In genomic region chr1:174936328-174936727, GRCh38 we compare ENCODE assay signal across 6 cellular contexts.
DNase-seq lines count a peak whose midpoint lies in the region; ATAC-seq, FAIRE-seq and TF ChIP-seq lines count a peak whose summit lies in the region.
"Not testable (repeated sequence)": the region's sequence is repeated elsewhere in the genome, so short reads cannot be mapped to it uniquely, and the experiment has no call there.

No MANE protein-coding gene starts in this region.

- H3K9me2 ChIP-seq in GM23338 (ENCODE audit: insufficient read depth); Karpas-422 (replicated peaks; ENCODE audit: insufficient read depth, low read length): not testable (repeated sequence)

- BruUV-seq in K562 (replicated peaks; lab: Mats Ljungman, UMichigan); HepG2 (replicated peaks; lab: Mats Ljungman, UMichigan): not testable (repeated sequence)

- in situ Hi-C loops in K562 (cut with MboI); HepG2 (cut with HindIII; ENCODE audit: extremely low pct_ligation_motif_present, low pct_unique_long_range_greater_than_20kb): not testable (repeated sequence)

- H3K4me3 Mint-ChIP-seq in GM23338, WTC11: not testable (repeated sequence)

- not testable (repeated sequence) for H3K9ac ChIP-seq in Karpas-422 (ENCODE audit: low read length); K562 (ENCODE audit: insufficient read depth in 1 of 2, low read depth in 2 of 2, low read length in 2 of 2); HepG2 (ENCODE audit: insufficient read depth, low read depth, low read length)

- H3K9me1 ChIP-seq in K562 (ENCODE audit: control insufficient read depth, insufficient read depth, low read length), result not testable (repeated sequence)

- H4K20me1 ChIP-seq in GM23338 (replicated peaks; ENCODE audit: insufficient read depth), result peaks cover 57% of the 10 kb centered on the region
- H4K20me1 ChIP-seq in Karpas-422 (ENCODE audit: insufficient read depth, low read depth, low read length); K562 (replicated peaks; ENCODE audit: control insufficient read depth, insufficient read depth, low read length); HepG2 (ENCODE audit: insufficient read depth, low read length): not testable (repeated sequence)

- not testable (repeated sequence) for H3K9me3 Mint-ChIP-seq in GM23338, WTC11

- H2AFZ ChIP-seq in GM23338; Karpas-422 (ENCODE audit: low read length); K562 (ENCODE audit: low read depth, low read length); HepG2 (ENCODE audit: low read length): not testable (repeated sequence)

- H3K36me3 Mint-ChIP-seq in GM23338 (ENCODE audit: low read depth), result peaks cover 16% of the 10 kb centered on the region; the same call in 2 of the 3 replicates
- H3K36me3 Mint-ChIP-seq in WTC11, result not testable (repeated sequence)

- not testable (repeated sequence) for TF ChIP-seq RAD21 in K562 (CRISPR knock-in tag; conservative IDR thresholded peaks at IDR 0.05 in 1 of 2, IDR thresholded peaks at IDR 0.05 in 1 of 2); HepG2 (CRISPR knock-in tag; IDR thresholded peaks at IDR 0.05)

- peaks cover 32% of the 10 kb centered on the region for H3K4me1 Mint-ChIP-seq in GM23338
- peaks cover 37% of the 10 kb centered on the region for H3K4me1 Mint-ChIP-seq in WTC11

- not testable (repeated sequence) for ATAC-seq in GM23338, WTC11, K562, HepG2

- TF ChIP-seq POLR2A in K562 (conservative IDR thresholded peaks at IDR 0.05); HepG2 (IDR thresholded peaks at IDR 0.05; ENCODE audit: insufficient read depth in 1 of 2, low read depth in 2 of 2, low read length in 2 of 2): not testable (repeated sequence)

- not testable (repeated sequence) for TF ChIP-seq CTCF in GM23338 (conservative IDR thresholded peaks at IDR 0.05; ENCODE audit: low read depth in 2 of 2); HEK293 (tag by site-specific recombination; IDR thresholded peaks at IDR 0.05); WTC11 (IDR thresholded peaks at IDR 0.05); K562 (IDR thresholded peaks at IDR 0.05 in 2 of 3, conservative IDR thresholded peaks at IDR 0.05 in 1 of 3; ENCODE audit: insufficient read depth in 2 of 3, low read depth in 1 of 3, low read length in 3 of 3); HepG2 (CRISPR knock-in tag; IDR thresholded peaks at IDR 0.05)

- not testable (repeated sequence) for H3K27ac Mint-ChIP-seq in GM23338, WTC11

- not testable (repeated sequence) for H3K4me3 ChIP-seq in GM23338; HEK293 (ENCODE audit: low read depth, low read length); Karpas-422 (ENCODE audit: low read length); K562; HepG2 (replicated peaks in 1 of 3; ENCODE audit: insufficient read depth in 1 of 3, low read depth in 2 of 3, low read length in 3 of 3)

- FAIRE-seq in K562 (lab: Jason Lieb, UNC); HepG2 (lab: Jason Lieb, UNC): not testable (repeated sequence)

- not testable (repeated sequence) for H3K27me3 ChIP-seq in GM23338 (ENCODE audit: insufficient read depth); Karpas-422 (ENCODE audit: low read length); K562 (ENCODE audit: control insufficient read depth in 2 of 2, insufficient read depth in 2 of 2, low read length in 2 of 2); HepG2 (ENCODE audit: control insufficient read depth in 1 of 2, insufficient read depth in 2 of 2, low read length in 2 of 2)

- not testable (repeated sequence) for DNase-seq in GM23338 (ENCODE audit: low spot score); WTC11 (ENCODE audit: low spot score); K562 (ENCODE audit: extremely low read depth in 1 of 4, low spot score in 3 of 4); HepG2 (ENCODE audit: low spot score)
- DNase-seq in Karpas-422, result peak; percentile 7

- WGBS in K562 (ENCODE audit: insufficient coverage, low coverage, missing lambda C conversion rate), result 100% methylated on average over 1 of the region's 1 CpG
- 83% methylated on average over 1 of the region's 1 CpG for WGBS in HepG2 (ENCODE audit: low lambda C conversion rate)

- CTCF ChIA-PET in HEK293 (lab: Yijun Ruan, JAX) (interaction anchor here (0.6 kb wide), 2 partner anchors 27 to 121 kb away, joined by 3 to 6 read pairs; no protein-coding TSS in a partner anchor), WTC11 (lab: Charles Lee) (interaction anchor here (1.5 kb wide), 1 partner anchor 53 kb away, joined by 4 read pairs; no protein-coding TSS in a partner anchor)
- CTCF ChIA-PET in K562 (lab: Yijun Ruan, JAX; ENCODE audit: low intra/inter-chr PET ratio); HepG2 (lab: Yijun Ruan, JAX; ENCODE audit: low intra/inter-chr PET ratio, low total read pairs): not testable (repeated sequence)

- not testable (repeated sequence) for H3F3A ChIP-seq in GM23338 (replicated peaks; ENCODE audit: low read depth)

- peaks cover 97% of the 10 kb centered on the region for H3K79me2 ChIP-seq in GM23338 (replicated peaks; ENCODE audit: insufficient read depth)
- H3K79me2 ChIP-seq in Karpas-422 (ENCODE audit: low read length); K562 (ENCODE audit: control insufficient read depth, insufficient read depth, low read length); HepG2 (ENCODE audit: insufficient read depth, low read length): not testable (repeated sequence)

- H3K4me1 ChIP-seq in GM23338 (ENCODE audit: insufficient read depth) (peaks cover 32% of the 10 kb centered on the region), HepG2 (ENCODE audit: insufficient read depth, low read length) (peaks cover 10% of the 10 kb centered on the region)
- H3K4me1 ChIP-seq in HEK293 (ENCODE audit: control insufficient read depth, insufficient read depth, low read length); Karpas-422 (ENCODE audit: low read length); K562 (replicated peaks in 1 of 2; ENCODE audit: control insufficient read depth in 2 of 2, insufficient read depth in 2 of 2, low read length in 2 of 2): not testable (repeated sequence)

- not testable (repeated sequence) for H3K36me3 ChIP-seq in GM23338 (ENCODE audit: insufficient read depth); HEK293 (ENCODE audit: control insufficient read depth in 2 of 2, insufficient read depth in 1 of 2, low read length in 2 of 2); Karpas-422 (ENCODE audit: insufficient read depth, low read length); K562 (ENCODE audit: control insufficient read depth, insufficient read depth, low read length); HepG2 (replicated peaks in 1 of 2; ENCODE audit: control insufficient read depth in 1 of 2, insufficient read depth in 2 of 2, low read length in 2 of 2)

- H3K27me3 Mint-ChIP-seq in GM23338 (ENCODE audit: insufficient read depth, low read depth, poor library complexity); WTC11 (ENCODE audit: low read depth): not testable (repeated sequence)

- H3K27ac ChIP-seq in GM23338 (ENCODE audit: low read depth), result peak overlapping the region; percentile 78
- not testable (repeated sequence) for H3K27ac ChIP-seq in HEK293 (ENCODE audit: extremely low read depth, low read depth, low read length); Karpas-422 (ENCODE audit: low read length); K562 (ENCODE audit: extremely low read depth, low read depth, low read length); HepG2 (ENCODE audit: extremely low read length, insufficient read depth, low read length)

- intact Hi-C loops in K562 (cut with micrococcal nuclease); HepG2 (cut with micrococcal nuclease; ENCODE audit: unreplicated experiment): not testable (repeated sequence)

- H3K9me3 ChIP-seq in HEK293 (ENCODE audit: control insufficient read depth, insufficient read depth, low read depth, low read length); Karpas-422 (ENCODE audit: low read length); K562 (replicated peaks; ENCODE audit: control insufficient read depth, insufficient read depth, low read depth, low read length); HepG2 (ENCODE audit: low read length): not testable (repeated sequence)

- not testable (repeated sequence) for H3K4me2 ChIP-seq in GM23338; Karpas-422 (ENCODE audit: low read depth, low read length, poor library complexity, severe bottlenecking); K562 (ENCODE audit: insufficient read depth, low read length); HepG2 (ENCODE audit: low read depth, low read length)

- POLR2A ChIA-PET in HEK293 (lab: Yijun Ruan, JAX); WTC11 (lab: Charles Lee): not testable (repeated sequence)
- POLR2A ChIA-PET in K562 (lab: Yijun Ruan, JAX) (interaction anchor here (1.2 kb wide), 1 partner anchor 18 kb away, joined by 5 read pairs; no protein-coding TSS in a partner anchor), HepG2 (lab: Yijun Ruan, JAX) (interaction anchor here (1.0 kb wide), 1 partner anchor 18 kb away, joined by 6 read pairs; no protein-coding TSS in a partner anchor)

- TF ChIP-seq EP300 in K562 (IDR thresholded peaks at IDR 0.05; ENCODE audit: low read length); HepG2 (IDR thresholded peaks at IDR 0.05; ENCODE audit: low read depth in 2 of 2, low read length in 2 of 2); HepG2 (CRISPR knock-in tag; IDR thresholded peaks at IDR 0.05; ENCODE audit: borderline replicate concordance): not testable (repeated sequence)

TF ChIP-seq in WTC11, 78 proteins besides CTCF, POLR2A, EP300 and RAD21:
- peak; percentile 75 for TF ChIP-seq ZNF121 (CRISPR knock-in tag; IDR thresholded peaks at IDR 0.05)

TF ChIP-seq in HepG2, 621 proteins besides CTCF, POLR2A, EP300 and RAD21:
- peak; percentile 95 for TF ChIP-seq ZNF121 (CRISPR knock-in tag; IDR thresholded peaks at IDR 0.05)
